ENCODE assay signal across 20 cellular contexts in genomic region chr18:78992041-78992735, GRCh38. TPM values are rescaled to one million over a fixed set of nuclear protein-coding genes. Genes with fewer than 3 reads are reported as not detected.
"Had no signal": no experiment of that assay in that cellular context is flagged by ENCODE, and none has a peak within 500 bp of the region (broad histone marks: within the 10 kb centered on the region; RNA-seq: fewer than 3 reads in every experiment).

No MANE protein-coding gene starts in this region.

- H3K4me3 Mint-ChIP-seq: activated naive CD4-positive, alpha-beta T cell treated with anti-CD3 and anti-CD28 coated beads, Interleukin-2, amount 50 U/mL, for 24 hours; activated T-helper 1 cell treated with anti-CD3 and anti-CD28 coated beads, Interleukin-12 subunit alpha, Interleukin-12 subunit beta, Interleukin-2, Interleukin-4 antibody, amounts not matched to agents 30 ng/mL and 10 ng/mL and 1 ng/mL, durations not matched to agents 14 hours and 24 hours and 36 hours; dendritic cell treated with granulocyte-macrophage colony-stimulating factor and Interleukin-4, amounts not matched to agents 40 ng/mL and 50 ng/mL, for 4 days; natural killer cell; T-cell; T-helper 2 cell treated with Interferon-gamma antibody and Interleukin-4, amounts not matched to agents 5 μg/mL and 100 μg/mL, for 36 hours had no signal

- H3K36me3 Mint-ChIP-seq: activated naive CD4-positive, alpha-beta T cell treated with anti-CD3 and anti-CD28 coated beads, Interleukin-2, amount 50 U/mL, for 24 hours; natural killer cell; T-cell had no signal

- ATAC-seq: left cardiac atrium, natural killer cell, pancreas, right cardiac atrium, T-cell had no signal

- H3K9me3 Mint-ChIP-seq: activated naive CD4-positive, alpha-beta T cell treated with anti-CD3 and anti-CD28 coated beads, Interleukin-2, amount 50 U/mL, for 24 hours; activated T-helper 1 cell treated with anti-CD3 and anti-CD28 coated beads, Interleukin-12 subunit alpha, Interleukin-12 subunit beta, Interleukin-2, Interleukin-4 antibody, amounts not matched to agents 30 ng/mL and 10 ng/mL and 1 ng/mL, durations not matched to agents 14 hours and 24 hours and 36 hours; natural killer cell; T-cell; T-helper 2 cell treated with Interferon-gamma antibody and Interleukin-4, amounts not matched to agents 5 μg/mL and 100 μg/mL, for 36 hours had no signal

- H3K27ac Mint-ChIP-seq: activated naive CD4-positive, alpha-beta T cell treated with anti-CD3 and anti-CD28 coated beads, Interleukin-2, amount 50 U/mL, for 24 hours; activated T-helper 1 cell treated with anti-CD3 and anti-CD28 coated beads, Interleukin-12 subunit alpha, Interleukin-12 subunit beta, Interleukin-2, Interleukin-4 antibody, amounts not matched to agents 30 ng/mL and 10 ng/mL and 1 ng/mL, durations not matched to agents 14 hours and 24 hours and 36 hours; dendritic cell treated with granulocyte-macrophage colony-stimulating factor and Interleukin-4, amounts not matched to agents 40 ng/mL and 50 ng/mL, for 4 days; natural killer cell; T-cell; T-helper 2 cell treated with Interferon-gamma antibody and Interleukin-4, amounts not matched to agents 5 μg/mL and 100 μg/mL, for 36 hours had no signal

- H3K4me1 Mint-ChIP-seq: activated naive CD4-positive, alpha-beta T cell treated with anti-CD3 and anti-CD28 coated beads, Interleukin-2, amount 50 U/mL, for 24 hours; natural killer cell; T-cell had no signal

- DNase-seq: activated CD4-positive, alpha-beta T cell treated with anti-CD3 and anti-CD28 coated beads, Interleukin-2, amount 50 U/mL, for 1 hour; activated CD4-positive, CD25-positive, alpha-beta regulatory T cell treated with anti-CD3 and anti-CD28 coated beads, Interleukin-2, amount 50 U/mL, for 72 hours; activated gamma-delta T cell; activated T-cell treated with anti-CD3 and anti-CD28 coated beads for 4 hours; anterior cingulate cortex; effector CD4-positive, alpha-beta T cell; left cardiac atrium; midbrain; natural killer cell; stimulated activated CD4-positive, alpha-beta T cell treated with anti-CD3 and anti-CD28 coated beads, Interleukin-4, amount 100 ng/mL, for 4 hours; T-cell; transverse colon; uterus had no signal

RNA-seq across cellular contexts. Expression of gene SALL3, which starts 12.6 kb away (rescaled TPM):
- total RNA-seq: activated T-helper 1 cell treated with anti-CD3 and anti-CD28 coated beads, Interleukin-12 subunit alpha, Interleukin-12 subunit beta, Interleukin-2, Interleukin-4 antibody, amounts not matched to agents 30 ng/mL and 10 ng/mL and 1 ng/mL, durations not matched to agents 14 hours and 24 hours and 36 hours; liver; natural killer cell had no signal
